19 cellular contexts compared by ENCODE assay signal in genomic region chr7:29642494-29643155, GRCh38.
DNase-seq lines count a peak whose midpoint lies in the region; ATAC-seq, FAIRE-seq and TF ChIP-seq lines count a peak whose summit lies in the region.
"Had no signal": no experiment of that assay in that cellular context is flagged by ENCODE, and none has a peak within 500 bp of the region (broad histone marks: within the 10 kb centered on the region; RNA-seq: fewer than 3 reads in every experiment).

No MANE protein-coding gene starts in this region.

- no peak overlapping the region for H4K5ac ChIP-seq in H1 (ENCODE audit: insufficient read length, low read depth, low read length)

- TF ChIP-seq POLR2A in H1 (IDR thresholded peaks at IDR 0.05; ENCODE audit: control extremely low read depth in 1 of 2, low read depth in 2 of 2, low read length in 2 of 2) = no peak

- no peak for TF ChIP-seq RAD21 in H1 (IDR thresholded peaks at IDR 0.05 in 1 of 2, conservative IDR thresholded peaks at IDR 0.05 in 1 of 2; ENCODE audit: low read depth in 2 of 2, low read length in 2 of 2)

- H2BK120ac ChIP-seq in H1 (replicated peaks; ENCODE audit: low read depth, low read length) = no peak overlapping the region

- H3K79me1 ChIP-seq in H1 (ENCODE audit: low read depth, low read length) = no peaks in the 10 kb centered on the region

- POLR2A ChIA-PET in H1 (lab: Charles Lee; ENCODE audit: partially characterized antibody) = interaction anchor here (1.6 kb wide), 1 partner anchor 239 kb away, joined by 3 read pairs; no protein-coding TSS in a partner anchor

- no peak for TF ChIP-seq CTCF in H1 (IDR thresholded peaks at IDR 0.05; ENCODE audit: control extremely low read depth in 1 of 3, insufficient read depth in 1 of 3, low read depth in 1 of 3, low read length in 3 of 3)
- no peak for TF ChIP-seq CTCF in osteocyte (IDR thresholded peaks at IDR 0.05)

- H3K4ac ChIP-seq in H1 (replicated peaks; ENCODE audit: insufficient read length, low read depth, low read length) = no peak overlapping the region

- DNase-seq in EL (peak; percentile 55), M059J (ENCODE audit: low read depth) (peak; percentile 19), H1 (ENCODE audit: low read depth in 1 of 2, low spot score in 2 of 2) (no peak), osteocyte (ENCODE audit: extremely low spot score, unreplicated experiment) (no peak), DMS 273 treated with DMSO at 0.1 percent for 48 hours (lab: John Stamatoyannopoulos, UW) (no peak)
- DNase-seq: ACHN, AML-193, DMS153, Karpas-422, MM.1S, NCI-H1092 treated with DMSO at 0.1 percent for 48 hours, NCI-H2107, NCI-H2227 treated with DMSO at 0.1 percent for 48 hours, SHP77 had no signal

- H3K9me3 Mint-ChIP-seq in osteocyte (ENCODE audit: unreplicated experiment) = no peaks in the 10 kb centered on the region
- H3K9me3 Mint-ChIP-seq: CD14-positive monocyte, GM23338 had no signal

- H3K36me3 Mint-ChIP-seq in osteocyte (ENCODE audit: unreplicated experiment) = no peaks in the 10 kb centered on the region

- H2BK5ac ChIP-seq in H1 (ENCODE audit: low read depth, low read length) = no peak overlapping the region

- no peak overlapping the region for H2BK12ac ChIP-seq in H1 (ENCODE audit: low read depth, low read length)

- ATAC-seq in GM21529 (IDR thresholded peaks at IDR 0.05; ENCODE audit: unreplicated experiment) (no peak), GM21717 (IDR thresholded peaks at IDR 0.05; ENCODE audit: unreplicated experiment) (no peak)
- ATAC-seq: GM23338 had no signal

- no peak overlapping the region for H3K4me3 ChIP-seq in H1 (ENCODE audit: extremely low read depth in 1 of 4, insufficient read depth in 2 of 4, low read depth in 3 of 4, low read length in 4 of 4)
- H3K4me3 ChIP-seq: GM23338 had no signal

- H3K14ac ChIP-seq in H1 (ENCODE audit: insufficient read length) = no peak overlapping the region

- H3K27me3 Mint-ChIP-seq in osteocyte (ENCODE audit: unreplicated experiment) = no peaks in the 10 kb centered on the region

- H3K56ac ChIP-seq in H1 (replicated peaks; ENCODE audit: insufficient read length, low read depth, low read length) = no peak overlapping the region

- FAIRE-seq in H1 (lab: Jason Lieb, UNC) = no peak
- FAIRE-seq: RCC 7860 had no signal

- no peaks in the 10 kb centered on the region for H3K9me3 ChIP-seq in H1 (ENCODE audit: insufficient read depth in 2 of 2, low read depth in 1 of 2, low read length in 1 of 2)

- no peaks in the 10 kb centered on the region for H3K27me3 ChIP-seq in H1 (replicated peaks in 1 of 4; ENCODE audit: control insufficient read depth in 3 of 4, extremely low read depth in 1 of 4, insufficient read depth in 3 of 4, low read length in 3 of 4)

- H3K36me3 ChIP-seq in H1 (ENCODE audit: control insufficient read depth in 2 of 4, insufficient read depth in 4 of 4, low read length in 3 of 4) = no peaks in the 10 kb centered on the region

- H2AFZ ChIP-seq in H1 (ENCODE audit: low read length) = no peak overlapping the region
- H2AFZ ChIP-seq: GM23338 had no signal

- H3K23me2 ChIP-seq in H1 (ENCODE audit: low read depth, low read length) = no peaks in the 10 kb centered on the region

- no peak overlapping the region for H2BK20ac ChIP-seq in H1 (ENCODE audit: low read length)

- H3K79me2 ChIP-seq in H1 (ENCODE audit: control insufficient read depth in 1 of 2, insufficient read depth in 2 of 2, low read length in 2 of 2) = no peaks in the 10 kb centered on the region

- no peak overlapping the region for H3K23ac ChIP-seq in H1 (ENCODE audit: insufficient read length)

- no peak overlapping the region for H3K18ac ChIP-seq in H1 (ENCODE audit: extremely low read depth, low read length)

- H3K4me1 ChIP-seq in H1 (replicated peaks in 1 of 4; ENCODE audit: control insufficient read depth in 3 of 4, insufficient read depth in 4 of 4, low read length in 3 of 4) = no peaks in the 10 kb centered on the region; a peak in 1 of 7 replicates

- no peak overlapping the region for H3K4me2 ChIP-seq in H1 (ENCODE audit: insufficient read depth in 1 of 2, low read depth in 2 of 2, low read length in 2 of 2)
- H3K4me2 ChIP-seq: GM23338 had no signal

- H4K20me1 ChIP-seq in H1 (replicated peaks in 1 of 2; ENCODE audit: control insufficient read depth in 1 of 2, insufficient read depth in 2 of 2, low read length in 2 of 2) = no peaks in the 10 kb centered on the region

- H3K27ac Mint-ChIP-seq in osteocyte (ENCODE audit: unreplicated experiment) = peak overlapping the region; percentile 66
- H3K27ac Mint-ChIP-seq: CD14-positive monocyte, GM23338 had no signal

- CTCF ChIA-PET in H1 (lab: Charles Lee; ENCODE audit: partially characterized antibody) = interaction anchor here (1.2 kb wide), 1 partner anchor 8 kb away, joined by 4 read pairs; no protein-coding TSS in a partner anchor

- no peak overlapping the region for H3K27ac ChIP-seq in H1 (ENCODE audit: low read depth, low read length)

- H3K4me3 Mint-ChIP-seq in osteocyte (ENCODE audit: unreplicated experiment) = no peak overlapping the region
- H3K4me3 Mint-ChIP-seq: CD14-positive monocyte, GM23338 had no signal

- WGBS in H1 (ENCODE audit: extremely low coverage in 1 of 2, insufficient coverage in 1 of 2, insufficient read length in 1 of 2, insufficient replicate concordance in 2 of 2, low coverage in 1 of 2, low lambda C conversion rate in 2 of 2, missing lambda C conversion rate in 1 of 2), 2 experiments = 89% methylated on average over 10 of the region's 10 CpGs; no CpG with 5 or more reads in 1 of the 2 experiments

- peaks cover 29% of the 10 kb centered on the region for H3K4me1 Mint-ChIP-seq in osteocyte (ENCODE audit: unreplicated experiment)

- H4K91ac ChIP-seq in H1 (replicated peaks; ENCODE audit: insufficient read length, low read length) = no peak overlapping the region

- TF ChIP-seq EP300 in H1 (IDR thresholded peaks at IDR 0.05; ENCODE audit: borderline replicate concordance in 1 of 2, low read depth in 2 of 2, low read length in 2 of 2) = no peak

- H2BK15ac ChIP-seq in H1 (ENCODE audit: low read length) = no peak overlapping the region

- H3K9ac ChIP-seq in H1 (replicated peaks in 1 of 4; ENCODE audit: extremely low read depth in 1 of 4, low read depth in 3 of 4, low read length in 3 of 4) = no peak overlapping the region

- H4K8ac ChIP-seq in H1 (ENCODE audit: extremely low read depth, insufficient read depth, low read length) = peak overlapping the region; percentile 40; the same call in 1 of the 2 replicates

- H2AK5ac ChIP-seq in H1 (ENCODE audit: low read depth, low read length) = no peak overlapping the region

TF ChIP-seq in H1, 55 proteins besides CTCF, POLR2A, EP300 and RAD21:
- TF ChIP-seq KDM4A (IDR thresholded peaks at IDR 0.05; ENCODE audit: low read depth, low read length, severe bottlenecking) (no peak), TBP (IDR thresholded peaks at IDR 0.05; ENCODE audit: low read depth, low read length) (no peak), NRF1 (IDR thresholded peaks at IDR 0.05; ENCODE audit: low read depth, low read length) (no peak), E2F6 (IDR thresholded peaks at IDR 0.05) (no peak), SP1 (IDR thresholded peaks at IDR 0.05; ENCODE audit: low read depth, low read length) (no peak), BCL11A (IDR thresholded peaks at IDR 0.05; ENCODE audit: low read depth in 2 of 2, low read length in 2 of 2) (no peak), HDAC2 (IDR thresholded peaks at IDR 0.05; ENCODE audit: borderline replicate concordance in 1 of 2, low read depth in 2 of 2, low read length in 2 of 2) (no peak), SRF (IDR thresholded peaks at IDR 0.05; ENCODE audit: low read depth, low read length) (no peak), MAX (IDR thresholded peaks at IDR 0.05) (no peak), TAF7 (optimal IDR thresholded peaks at IDR 0.05; ENCODE audit: borderline replicate concordance, low read depth, low read length) (no peak), CHD2 (IDR thresholded peaks at IDR 0.05; ENCODE audit: low read length) (no peak), ATF3 (IDR thresholded peaks at IDR 0.05; ENCODE audit: insufficient read depth, low read depth, low read length) (no peak)

Comparison
In these comparisons a context has a peak if more than half of its experiments do, and no peak if none do; other contexts are left out.
1. DNase-seq: peak in EL (single experiment) and M059J (single experiment); none in H1 (0 of 2), osteocyte (single experiment) and DMS 273 treated with DMSO at 0.1 percent for 48 hours (single experiment).